In the genomic region with DNA sequence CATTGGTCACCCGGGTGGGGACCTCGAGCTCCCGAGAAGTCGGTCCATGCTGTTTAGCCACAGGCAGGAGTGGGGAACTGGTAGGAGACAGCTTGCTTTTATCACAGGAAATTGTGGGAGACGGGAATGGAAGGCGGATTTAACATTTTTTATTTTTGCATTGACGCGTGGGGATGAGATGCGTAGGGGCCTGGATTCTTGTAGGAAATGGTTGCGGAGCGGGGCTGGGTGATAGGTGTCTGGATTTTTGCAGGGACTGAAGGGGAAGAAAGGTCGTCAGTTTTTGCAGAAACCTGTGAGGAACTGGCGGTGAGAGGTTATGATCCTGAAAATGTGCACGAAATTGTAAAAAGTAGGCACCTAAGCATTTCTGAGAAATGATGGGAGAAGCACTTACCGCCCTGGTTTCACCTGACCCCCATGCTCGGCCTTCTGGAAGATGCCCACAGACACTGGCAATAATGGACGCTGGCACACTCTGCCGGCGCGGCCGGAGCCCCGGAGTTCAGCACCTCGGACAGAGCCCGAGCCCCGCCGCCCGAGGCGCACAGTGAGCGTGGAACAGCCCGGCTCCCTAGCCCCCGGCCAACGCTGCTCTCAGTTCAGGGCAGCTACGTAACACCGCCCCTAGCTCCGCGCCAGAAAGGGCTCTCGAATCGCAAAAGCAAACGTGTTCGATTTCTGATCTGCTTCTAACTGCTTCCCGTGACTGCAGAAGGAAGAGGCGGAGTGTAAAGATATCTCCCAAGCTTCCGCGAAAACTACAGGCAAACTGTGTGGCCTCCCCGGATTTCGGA, we compare ENCODE assay signal across 8 cellular contexts. TPM values are rescaled to one million over a fixed set of nuclear protein-coding genes. Genes with fewer than 3 reads are reported as not detected.
DNase-seq lines count a peak whose midpoint lies in the region; ATAC-seq, FAIRE-seq and TF ChIP-seq lines count a peak whose summit lies in the region.

No MANE protein-coding gene starts in this region.

- TF ChIP-seq CTCF in cardiac muscle cell (IDR thresholded peaks at IDR 0.05; ENCODE audit: low read depth, low read length): no peak

- no peaks in the 10 kb centered on the region for H3K9me3 ChIP-seq in cardiac muscle cell (ENCODE audit: low read depth)

- FAIRE-seq in HTR-8/SVneo (lab: Jason Lieb, UNC): no peak

- no peak overlapping the region for H3K27ac ChIP-seq in cardiac muscle cell

- peaks cover under 1% of the 10 kb centered on the region for H3K4me1 ChIP-seq in cardiac muscle cell (ENCODE audit: low read depth)

- DNase-seq in Ammon's horn (ENCODE audit: low spot score) (peak; percentile 57), HTR-8/SVneo (ENCODE audit: insufficient read length, low spot score) (peak; percentile 31), cardiac muscle cell (ENCODE audit: low read depth in 1 of 2, low spot score in 1 of 2) (peak; percentile 57 to 92), skeletal muscle cell (ENCODE audit: low read depth) (peak; percentile 4)
- DNase-seq in activated T-cell treated with anti-CD3 and anti-CD28 coated beads, Interleukin-2, amount 50 U/mL, for 48 hours: peak; percentile 48 to 55

- H3K27me3 ChIP-seq in cardiac muscle cell: peaks cover 93% of the 10 kb centered on the region

- no peaks in the 10 kb centered on the region for H3K36me3 ChIP-seq in cardiac muscle cell

- ATAC-seq in HG02642 (IDR thresholded peaks at IDR 0.05; ENCODE audit: poor library complexity, unreplicated experiment): no peak
- ATAC-seq in GM21360 (IDR thresholded peaks at IDR 0.05; ENCODE audit: unreplicated experiment): no peak
- no peak for ATAC-seq in GM18873 (IDR thresholded peaks at IDR 0.05; ENCODE audit: low FRiP score, unreplicated experiment)

- H3K4me3 ChIP-seq in cardiac muscle cell (no peak overlapping the region), skeletal muscle cell (ENCODE audit: low read depth, low read length) (no peak overlapping the region)

RNA-seq across cellular contexts. Expression of a gene that starts 0.9 kb away (rescaled TPM):
- total RNA-seq in cardiac muscle cell: not detected in 2 replicates
- polyA plus RNA-seq in cardiac muscle cell: not detected in 2 replicates

RNA-seq across cellular contexts. Expression of a gene that starts 27.5 kb away (rescaled TPM):
- 74.3 and 79.9 TPM in 2 replicates for total RNA-seq in cardiac muscle cell
- polyA plus RNA-seq in cardiac muscle cell: 74.6 and 85.6 TPM in 2 replicates

Comparison
In these comparisons a context has a peak if more than half of its experiments do, and no peak if none do; other contexts are left out.
1. DNase-seq: peak in every context shown above with its lines; median percentile 74 in cardiac muscle cell; 57 in Ammon's horn; 52 in activated T-cell treated with anti-CD3 and anti-CD28 coated beads, Interleukin-2, amount 50 U/mL, for 48 hours; 31 in HTR-8/SVneo; 4 in skeletal muscle cell.